In the genomic region with DNA sequence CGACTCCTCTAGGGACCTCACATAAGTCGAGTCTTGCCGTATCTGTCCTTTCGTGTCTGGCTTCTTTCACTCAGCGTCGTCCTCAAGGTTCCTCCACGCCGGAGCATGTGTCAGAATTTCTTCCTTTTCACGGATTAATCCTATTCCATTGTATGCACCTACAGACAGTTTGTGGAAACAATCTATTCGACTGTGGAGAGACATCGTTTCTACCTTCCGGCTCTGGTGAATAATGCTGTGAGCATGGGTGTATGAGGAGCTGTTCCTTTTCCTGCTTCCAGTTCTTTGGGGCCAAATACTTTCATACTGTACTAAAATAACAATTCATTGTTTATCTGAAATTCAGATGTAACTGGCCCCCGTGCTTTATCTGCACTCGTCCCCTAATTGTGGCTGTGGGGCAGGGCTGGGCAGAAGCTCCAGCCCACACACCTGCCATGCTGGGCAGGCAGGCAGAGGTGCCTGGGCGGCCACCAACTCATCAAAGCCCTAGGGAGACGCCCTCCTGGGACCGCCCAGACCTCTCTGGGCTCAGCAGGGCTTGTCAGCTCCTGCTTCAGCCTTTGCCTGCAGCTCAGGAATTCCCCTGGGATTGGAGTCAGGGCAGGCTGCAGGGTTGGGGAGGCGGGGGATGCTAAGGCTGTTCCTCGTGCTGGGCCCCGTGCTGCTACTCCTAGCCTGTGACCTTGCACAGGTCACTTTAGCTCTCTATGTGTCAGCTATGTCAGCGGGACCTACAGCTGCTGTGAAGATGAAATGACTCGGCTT, we compare ENCODE assay signal across 8 cellular contexts. TPM values are rescaled to one million over a fixed set of nuclear protein-coding genes. Genes with fewer than 3 reads are reported as not detected.
DNase-seq lines count a peak whose midpoint lies in the region; ATAC-seq and TF ChIP-seq lines count a peak whose summit lies in the region.

No MANE protein-coding gene starts in this region.

- POLR2A ChIA-PET in Panc1 (lab: Charles Lee): interaction anchor here (0.5 kb wide), 1 partner anchor 181 kb away, joined by 3 read pairs; no protein-coding TSS in a partner anchor

- no peaks in the 10 kb centered on the region for H3K9me3 Mint-ChIP-seq in activated naive CD8-positive, alpha-beta T cell (ENCODE audit: low read depth)
- no peaks in the 10 kb centered on the region for H3K9me3 Mint-ChIP-seq in activated naive CD8-positive, alpha-beta T cell treated with anti-CD3 and anti-CD28 coated beads, Interleukin-2, amount 50 U/mL, for 24 hours
- H3K9me3 Mint-ChIP-seq in glutamatergic neuron (ENCODE audit: unreplicated experiment): peaks cover 13% of the 10 kb centered on the region

- H3K36me3 Mint-ChIP-seq in activated naive CD8-positive, alpha-beta T cell: no peaks in the 10 kb centered on the region
- H3K36me3 Mint-ChIP-seq in activated naive CD8-positive, alpha-beta T cell treated with anti-CD3 and anti-CD28 coated beads, Interleukin-2, amount 50 U/mL, for 24 hours (ENCODE audit: low read depth): no peaks in the 10 kb centered on the region
- H3K36me3 Mint-ChIP-seq in glutamatergic neuron (ENCODE audit: unreplicated experiment): no peaks in the 10 kb centered on the region

- H3K27ac ChIP-seq in Panc1 (ENCODE audit: low read length): no peak overlapping the region
- H3K27ac ChIP-seq in temporal lobe (ENCODE audit: low read depth, low read length): peak overlapping the region; percentile 66

- no peak for TF ChIP-seq CTCF in Panc1 (IDR thresholded peaks at IDR 0.05)
- TF ChIP-seq CTCF in glutamatergic neuron (IDR thresholded peaks at IDR 0.05; ENCODE audit: partially characterized antibody, unreplicated experiment): no peak

- H3K27me3 Mint-ChIP-seq in activated naive CD8-positive, alpha-beta T cell: peaks cover 22% of the 10 kb centered on the region
- H3K27me3 Mint-ChIP-seq in activated naive CD8-positive, alpha-beta T cell treated with anti-CD3 and anti-CD28 coated beads, Interleukin-2, amount 50 U/mL, for 24 hours: peaks cover 37% of the 10 kb centered on the region
- peaks cover 20% of the 10 kb centered on the region for H3K27me3 Mint-ChIP-seq in glutamatergic neuron (ENCODE audit: unreplicated experiment)

- H3K4me1 Mint-ChIP-seq in activated naive CD8-positive, alpha-beta T cell (ENCODE audit: low read depth): peaks cover 12% of the 10 kb centered on the region
- peaks cover 6% of the 10 kb centered on the region for H3K4me1 Mint-ChIP-seq in activated naive CD8-positive, alpha-beta T cell treated with anti-CD3 and anti-CD28 coated beads, Interleukin-2, amount 50 U/mL, for 24 hours
- peaks cover 25% of the 10 kb centered on the region for H3K4me1 Mint-ChIP-seq in glutamatergic neuron (ENCODE audit: low read depth, unreplicated experiment)

- H3K9me3 ChIP-seq in Panc1 (ENCODE audit: control insufficient read depth, insufficient read depth, low read depth, low read length): no peaks in the 10 kb centered on the region

- H3K27me3 ChIP-seq in Panc1 (ENCODE audit: control insufficient read depth, insufficient read depth, low read length): no peaks in the 10 kb centered on the region

- intact Hi-C loops in Panc1 (cut with micrococcal nuclease; ENCODE audit: unreplicated experiment): no loop called here

- in situ Hi-C loops in Panc1 (cut with HindIII; ENCODE audit: low pct_unique_long_range_greater_than_20kb, low sequenced_read_pairs): no loop called here

- H3K36me3 ChIP-seq in Panc1 (ENCODE audit: control insufficient read depth, insufficient read depth, low read length): no peaks in the 10 kb centered on the region

- no peak for DNase-seq in activated naive CD8-positive, alpha-beta T cell treated with anti-CD3 and anti-CD28 coated beads, Interleukin-2, amount 50 U/mL, for 24 hours
- DNase-seq in Panc1 (ENCODE audit: low read depth, low spot score) (no peak), glutamatergic neuron (peak; percentile 65), retina (no peak), activated gamma-delta T cell (lab: John Stamatoyannopoulos, UW) (no peak)
- DNase-seq in activated CD4-positive, alpha-beta T cell treated with anti-CD3 and anti-CD28 coated beads, Interleukin-2, amount 50 U/mL, for 4 hours: no peak

- H3K4me3 Mint-ChIP-seq in activated naive CD8-positive, alpha-beta T cell: peak overlapping the region; percentile 5
- no peak overlapping the region for H3K4me3 Mint-ChIP-seq in activated naive CD8-positive, alpha-beta T cell treated with anti-CD3 and anti-CD28 coated beads, Interleukin-2, amount 50 U/mL, for 24 hours
- peak overlapping the region; percentile 21 for H3K4me3 Mint-ChIP-seq in glutamatergic neuron (ENCODE audit: unreplicated experiment)

- H3K4me1 ChIP-seq in Panc1 (ENCODE audit: control insufficient read depth, insufficient read depth, low read length): peaks cover 37% of the 10 kb centered on the region

- CTCF ChIA-PET in Panc1 (lab: Charles Lee): interaction anchor here (0.6 kb wide), 1 partner anchor 63 kb away, joined by 4 read pairs; no protein-coding TSS in a partner anchor

- no peak overlapping the region for H3K4me3 ChIP-seq in Panc1 (ENCODE audit: low read depth in 2 of 2, low read length in 2 of 2)

- ATAC-seq in activated naive CD8-positive, alpha-beta T cell treated with anti-CD3 and anti-CD28 coated beads, Interleukin-2, amount 50 U/mL, for 24 hours: no peak
- ATAC-seq in Panc1: peak; percentile 33

- no TSS peak for BruUV-seq in Panc1 (replicated peaks; lab: Mats Ljungman, UMichigan)

- no peak overlapping the region for H3K27ac Mint-ChIP-seq in activated naive CD8-positive, alpha-beta T cell
- no peak overlapping the region for H3K27ac Mint-ChIP-seq in activated naive CD8-positive, alpha-beta T cell treated with anti-CD3 and anti-CD28 coated beads, Interleukin-2, amount 50 U/mL, for 24 hours
- peak overlapping the region; percentile 35 for H3K27ac Mint-ChIP-seq in glutamatergic neuron (ENCODE audit: unreplicated experiment)

RNA-seq across cellular contexts. Expression of gene GPC1, which starts 14.5 kb away (rescaled TPM):
- 88.7 TPM for total RNA-seq in Panc1 (2021; ENCODE audit: unreplicated experiment)
- polyA plus RNA-seq in Panc1 (2012; ENCODE audit: insufficient read length): 117 TPM
- total RNA-seq in glutamatergic neuron (ENCODE audit: unreplicated experiment): 155 TPM
- 37.4 TPM for total RNA-seq in temporal lobe
